ENCODE assay signal across 9 cellular contexts in genomic region chr10:74823791-74824183, GRCh38. TPM values are rescaled to one million over a fixed set of nuclear protein-coding genes. Genes with fewer than 3 reads are reported as not detected.
DNase-seq lines count a peak whose midpoint lies in the region; ATAC-seq, FAIRE-seq and TF ChIP-seq lines count a peak whose summit lies in the region.
"Had no signal": no experiment of that assay in that cellular context is flagged by ENCODE, and none has a peak within 500 bp of the region (broad histone marks: within the 10 kb centered on the region; RNA-seq: fewer than 3 reads in every experiment).

No MANE protein-coding gene starts in this region.

- peaks cover 3% of the 10 kb centered on the region for H3K9me3 Mint-ChIP-seq in activated naive CD8-positive, alpha-beta T cell treated with anti-CD3 and anti-CD28 coated beads for 36 hours
- H3K9me3 Mint-ChIP-seq in naive B cell: no peaks in the 10 kb centered on the region
- H3K9me3 Mint-ChIP-seq: dendritic cell treated with granulocyte-macrophage colony-stimulating factor and Interleukin-4, amounts not matched to agents 40 ng/mL and 50 ng/mL, for 4 days had no signal

- no peak for TF ChIP-seq POLR2A in GM12892 (IDR thresholded peaks at IDR 0.05; ENCODE audit: low read depth, low read length)

- peak overlapping the region; percentile 91 for H3K27ac Mint-ChIP-seq in activated naive CD8-positive, alpha-beta T cell treated with anti-CD3 and anti-CD28 coated beads for 36 hours
- H3K27ac Mint-ChIP-seq in naive B cell: no peak overlapping the region

- ATAC-seq in naive B cell (ENCODE audit: low read depth in 2 of 2) (no peak), GM19467 (IDR thresholded peaks at IDR 0.05; ENCODE audit: unreplicated experiment) (no peak)
- no peak for ATAC-seq in activated CD4-positive, CD25-positive, alpha-beta regulatory T cell treated with anti-CD3 and anti-CD28 coated beads, Interleukin-2, amount 50 U/mL, for 24 hours

- H3K4me3 ChIP-seq in GM12864 (ENCODE audit: low read depth, low read length): peak overlapping the region; percentile 94; the same call in 1 of the 2 replicates

- no peaks in the 10 kb centered on the region for H3K27me3 Mint-ChIP-seq in activated naive CD8-positive, alpha-beta T cell treated with anti-CD3 and anti-CD28 coated beads for 36 hours
- H3K27me3 Mint-ChIP-seq in naive B cell: no peaks in the 10 kb centered on the region

- FAIRE-seq in GM12892 (lab: Jason Lieb, UNC): no peak
- FAIRE-seq in RCC 7860 (lab: Jason Lieb, UNC): no peak

- TF ChIP-seq CTCF in 22Rv1 (IDR thresholded peaks at IDR 0.05) (no peak), GM12864 (IDR thresholded peaks at IDR 0.05; ENCODE audit: low read depth, low read length, missing control alignments) (no peak)

- H3K27ac ChIP-seq in 22Rv1: peak overlapping the region; percentile 88

- peaks cover 41% of the 10 kb centered on the region for H3K4me1 Mint-ChIP-seq in activated naive CD8-positive, alpha-beta T cell treated with anti-CD3 and anti-CD28 coated beads for 36 hours
- H3K4me1 Mint-ChIP-seq in naive B cell: peaks cover 19 to 31% (median 28%) of the 10 kb centered on the region in 3 donors

- H3K4me3 Mint-ChIP-seq in activated naive CD8-positive, alpha-beta T cell treated with anti-CD3 and anti-CD28 coated beads for 36 hours: peak overlapping the region; percentile 86
- peak overlapping the region; percentile 84 to 93 (median 88) for H3K4me3 Mint-ChIP-seq in naive B cell

- peaks cover 13% of the 10 kb centered on the region for H3K36me3 Mint-ChIP-seq in activated naive CD8-positive, alpha-beta T cell treated with anti-CD3 and anti-CD28 coated beads for 36 hours
- H3K36me3 Mint-ChIP-seq in naive B cell: no peaks in the 10 kb centered on the region

- DNase-seq in GM12864 (ENCODE audit: low read depth) (no peak), naive B cell (no peak), GM12892 (ENCODE audit: insufficient read length) (no peak), RCC 7860 (ENCODE audit: low spot score) (no peak)
- DNase-seq in activated naive CD8-positive, alpha-beta T cell treated with anti-CD3 and anti-CD28 coated beads for 36 hours: no peak

RNA-seq across cellular contexts. Expression of gene KAT6B, which starts 2.6 kb away (rescaled TPM):
- 10 to 100 TPM; 22.2 to 23.4 TPM for total RNA-seq in activated naive CD8-positive, alpha-beta T cell treated with anti-CD3 and anti-CD28 coated beads for 36 hours
- 10 to 100 TPM; 12.0 to 42.5 (median 29.4) TPM for polyA plus RNA-seq in naive B cell (ENCODE audit: low read depth in 6 of 6)
- 15.1 TPM for polyA plus RNA-seq in GM12892 (2012; ENCODE audit: missing spikeins)
